16 cellular contexts compared by ENCODE assay signal in genomic region chr1:206729050-206729449, GRCh38. TPM values are rescaled to one million over a fixed set of nuclear protein-coding genes. Genes with fewer than 3 reads are reported as not detected.
DNase-seq lines count a peak whose midpoint lies in the region; ATAC-seq lines count a peak whose summit lies in the region.
"Had no signal": no experiment of that assay in that cellular context is flagged by ENCODE, and none has a peak within 500 bp of the region (broad histone marks: within the 10 kb centered on the region; RNA-seq: fewer than 3 reads in every experiment).

No MANE protein-coding gene starts in this region.

- no peak overlapping the region for H3K4me3 Mint-ChIP-seq in CD4-positive, alpha-beta memory T cell
- no peak overlapping the region for H3K4me3 Mint-ChIP-seq in dendritic cell treated with granulocyte-macrophage colony-stimulating factor and Interleukin-4, amounts not matched to agents 40 ng/mL and 50 ng/mL, for 4 days

- H3K4me3 ChIP-seq in BLaER1 treated with 17β-estradiol and CSF1 and Interleukin-3, amounts not matched to agents 10 nM and 100 nM, result no peak overlapping the region
- no peak overlapping the region for H3K4me3 ChIP-seq in CD4-positive, alpha-beta memory T cell (ENCODE audit: low read length in 2 of 2)
- H3K4me3 ChIP-seq: GM23248, K562, SJSA1 had no signal

- H3K27ac Mint-ChIP-seq in CD4-positive, alpha-beta memory T cell, result peak overlapping the region in 4 of 7 donors; percentile 29 to 75 (median 48)
- H3K27ac Mint-ChIP-seq in dendritic cell treated with granulocyte-macrophage colony-stimulating factor and Interleukin-4, amounts not matched to agents 40 ng/mL and 50 ng/mL, for 4 days, result peak overlapping the region; percentile 7

- ATAC-seq in sciatic nerve (no peak), HG02885 (IDR thresholded peaks at IDR 0.05; ENCODE audit: poor library complexity, unreplicated experiment) (no peak)
- ATAC-seq: K562 had no signal

- H3K27me3 Mint-ChIP-seq in CD4-positive, alpha-beta memory T cell, result no peaks in the 10 kb centered on the region
- no peaks in the 10 kb centered on the region for H3K27me3 Mint-ChIP-seq in dendritic cell treated with granulocyte-macrophage colony-stimulating factor and Interleukin-4, amounts not matched to agents 40 ng/mL and 50 ng/mL, for 4 days

- peaks cover 23 to 37% (median 30%) of the 10 kb centered on the region in 4 donors for H3K4me1 Mint-ChIP-seq in CD4-positive, alpha-beta memory T cell
- H3K4me1 Mint-ChIP-seq in dendritic cell treated with granulocyte-macrophage colony-stimulating factor and Interleukin-4, amounts not matched to agents 40 ng/mL and 50 ng/mL, for 4 days (ENCODE audit: low read depth), result peaks cover 70% of the 10 kb centered on the region

- peaks cover 28 to 52% of the 10 kb centered on the region in 2 donors for H3K36me3 Mint-ChIP-seq in CD4-positive, alpha-beta memory T cell
- peaks cover 58% of the 10 kb centered on the region for H3K36me3 Mint-ChIP-seq in dendritic cell treated with granulocyte-macrophage colony-stimulating factor and Interleukin-4, amounts not matched to agents 40 ng/mL and 50 ng/mL, for 4 days (ENCODE audit: low read depth)

- H3K4me2 ChIP-seq in BLaER1 treated with 17β-estradiol and CSF1 and Interleukin-3, amounts not matched to agents 10 nM and 100 nM, result peak overlapping the region in 10 of 11 experiments; percentile 45 to 81 (median 70); a peak in 14 of 22 replicates

- H3K27me3 ChIP-seq in BLaER1 treated with 17β-estradiol and CSF1 and Interleukin-3, amounts not matched to agents 10 nM and 100 nM, result no peaks in the 10 kb centered on the region
- no peaks in the 10 kb centered on the region for H3K27me3 ChIP-seq in CD4-positive, alpha-beta memory T cell (ENCODE audit: insufficient read depth, low read length)
- H3K27me3 ChIP-seq: SJSA1 had no signal

- CTCF ChIA-PET in CD4-positive, alpha-beta memory T cell (lab: Charles Lee; ENCODE audit: partially characterized antibody), result interaction anchor here (0.5 to 5.3 kb wide), 6 partner anchors 78 to 253 kb away, joined by 3 to 95 read pairs (median 14); partner anchors contain the start of gene IL20

- H4K20me1 ChIP-seq in BLaER1 treated with 17β-estradiol and CSF1 and Interleukin-3, amounts not matched to agents 10 nM and 100 nM, result peaks cover 60 to 98% (median 96%) of the 10 kb centered on the region in 11 experiments

- intact Hi-C loops in CD4-positive, alpha-beta memory T cell (cut with micrococcal nuclease), result loop anchor here (5.0 kb wide), 1 partner anchor 348 kb away; no protein-coding TSS in a partner anchor
- intact Hi-C loops in dendritic cell treated with granulocyte-macrophage colony-stimulating factor and Interleukin-4, amounts not matched to agents 40 ng/mL and 50 ng/mL, for 4 days (cut with micrococcal nuclease), result loop anchor here (5.0 kb wide), 1 partner anchor 253 kb away; no protein-coding TSS in a partner anchor
- intact Hi-C loops in sciatic nerve (cut with DNase I), result no loop called here

- peak overlapping the region in 8 of 11 experiments; percentile 14 to 51 (median 42); a peak in 9 of 22 replicates for H3K27ac ChIP-seq in BLaER1 treated with 17β-estradiol and CSF1 and Interleukin-3, amounts not matched to agents 10 nM and 100 nM
- no peak overlapping the region for H3K27ac ChIP-seq in CD4-positive, alpha-beta memory T cell (ENCODE audit: low read depth, low read length)
- H3K27ac ChIP-seq: GM23248, SJSA1 had no signal

- no peak for DNase-seq in CD4-positive, alpha-beta memory T cell
- DNase-seq in sciatic nerve (ENCODE audit: low spot score) (peak; percentile 14), glomerular visceral epithelial cell (ENCODE audit: extremely low spot score) (no peak), DMS 273 (lab: John Stamatoyannopoulos, UW; ENCODE audit: unreplicated experiment) (no peak)
- DNase-seq: ACHN, AML-193, GM23248, NCI-H1436, NCI-H2081, NCI-H510A, NCI-H774 had no signal

- POLR2A ChIA-PET in CD4-positive, alpha-beta memory T cell (lab: Charles Lee; ENCODE audit: partially characterized antibody), result no interaction called here

- peaks cover 49 to 75% (median 61%) of the 10 kb centered on the region in 11 experiments for H3K36me3 ChIP-seq in BLaER1 treated with 17β-estradiol and CSF1 and Interleukin-3, amounts not matched to agents 10 nM and 100 nM
- peaks cover 37% of the 10 kb centered on the region for H3K36me3 ChIP-seq in CD4-positive, alpha-beta memory T cell (ENCODE audit: insufficient read depth, low read length)

- no peaks in the 10 kb centered on the region for H3K9me3 ChIP-seq in BLaER1 treated with 17β-estradiol and CSF1 and Interleukin-3, amounts not matched to agents 10 nM and 100 nM (replicated peaks in 1 of 11)
- H3K9me3 ChIP-seq in CD4-positive, alpha-beta memory T cell (ENCODE audit: control insufficient read depth in 1 of 2, low read length in 2 of 2), result no peaks in the 10 kb centered on the region
- H3K9me3 ChIP-seq: SJSA1 had no signal

- peaks cover 82 to 99% (median 91%) of the 10 kb centered on the region in 10 experiments for H3K4me1 ChIP-seq in BLaER1 treated with 17β-estradiol and CSF1 and Interleukin-3, amounts not matched to agents 10 nM and 100 nM
- H3K4me1 ChIP-seq in CD4-positive, alpha-beta memory T cell (ENCODE audit: insufficient read depth, low read length), result peaks cover 27% of the 10 kb centered on the region

- H3K9me3 Mint-ChIP-seq in CD4-positive, alpha-beta memory T cell, result no peaks in the 10 kb centered on the region
- H3K9me3 Mint-ChIP-seq in dendritic cell treated with granulocyte-macrophage colony-stimulating factor and Interleukin-4, amounts not matched to agents 40 ng/mL and 50 ng/mL, for 4 days, result no peaks in the 10 kb centered on the region

- peak overlapping the region in 4 of 11 experiments; percentile 27 to 59 (median 48); a peak in 5 of 22 replicates for H3K9ac ChIP-seq in BLaER1 treated with 17β-estradiol and CSF1 and Interleukin-3, amounts not matched to agents 10 nM and 100 nM
- H3K9ac ChIP-seq: GM23248 had no signal

RNA-seq across cellular contexts. Expression of gene IL19, which starts 41.5 kb away (rescaled TPM):
- not detected for total RNA-seq in CD4-positive, alpha-beta memory T cell
- not detected for polyA plus RNA-seq in CD4-positive, alpha-beta memory T cell
- total RNA-seq in sciatic nerve, result not detected
- total RNA-seq: GM23248, K562, SJSA1 had no signal
- polyA plus RNA-seq: GM23248, K562 had no signal

RNA-seq across cellular contexts. Expression of gene IL10, which starts 43.2 kb away (rescaled TPM):
- total RNA-seq in CD4-positive, alpha-beta memory T cell, result under 1 TPM; 0.28 to 0.32 TPM
- polyA plus RNA-seq in CD4-positive, alpha-beta memory T cell, result under 1 TPM; 0.11 to 0.34 TPM
- 1.1 TPM for total RNA-seq in sciatic nerve
- total RNA-seq: GM23248, K562, SJSA1 had no signal
- polyA plus RNA-seq: GM23248 had no signal

RNA-seq across cellular contexts. Expression of gene MAPKAPK2, which starts 44.3 kb away (rescaled TPM):
- 10 to 100 TPM; 71.7 to 72.8 TPM for total RNA-seq in CD4-positive, alpha-beta memory T cell
- 1 to 10 TPM; 1.3 to 3.9 TPM for polyA plus RNA-seq in CD4-positive, alpha-beta memory T cell
- 56.3 TPM for total RNA-seq in sciatic nerve
